Comparison of ENCODE assay signal across 8 cellular contexts in the genomic region with DNA sequence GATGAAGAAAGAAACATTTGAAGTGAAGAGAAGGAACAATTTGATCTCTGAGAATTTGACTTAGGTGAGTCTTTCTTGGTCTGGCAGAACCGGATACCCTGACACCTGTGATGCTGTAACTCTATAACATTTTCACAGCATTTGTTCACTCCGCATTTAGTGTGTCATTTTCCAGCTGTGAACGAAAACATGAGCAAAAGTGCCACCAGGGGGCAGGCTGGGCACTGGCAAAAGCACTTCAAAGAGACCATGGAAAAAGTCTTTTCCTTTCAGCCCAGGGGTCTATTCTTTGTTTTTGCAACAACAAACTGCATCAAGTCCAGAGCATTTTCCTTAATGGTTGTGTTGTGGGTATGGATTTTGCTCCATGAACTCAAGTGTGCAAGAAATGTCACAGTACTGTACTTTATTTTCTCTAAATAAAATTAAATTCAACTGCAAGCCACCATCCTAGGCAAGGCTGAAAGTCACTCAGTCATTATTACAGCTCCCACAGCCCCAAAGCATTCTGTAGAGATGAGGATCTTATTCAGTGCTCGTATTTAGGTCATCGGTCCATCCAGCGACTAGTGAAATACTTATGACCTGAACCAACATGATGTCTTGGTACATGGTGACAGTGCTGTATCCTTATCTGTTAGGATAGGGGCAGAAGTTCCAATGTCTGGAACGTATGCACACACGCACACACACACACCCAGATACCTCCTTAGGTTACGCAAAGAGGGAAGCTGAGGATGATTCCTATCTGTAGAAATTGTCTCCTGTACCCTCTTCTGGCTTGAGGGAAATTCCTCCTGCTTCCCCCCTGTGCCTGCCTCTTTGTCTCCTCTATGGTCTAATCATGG.
DNase-seq lines count a peak whose midpoint lies in the region; ATAC-seq and TF ChIP-seq lines count a peak whose summit lies in the region.

No MANE protein-coding gene starts in this region.

- no peak overlapping the region for H3K4me3 Mint-ChIP-seq in chondrocyte (ENCODE audit: unreplicated experiment)

- H3K27me3 Mint-ChIP-seq in chondrocyte (ENCODE audit: low read depth), result no peaks in the 10 kb centered on the region

- H3K27me3 ChIP-seq in liver (ENCODE audit: control insufficient read depth in 4 of 4, insufficient read depth in 4 of 4, low read length in 3 of 4), result no peaks in the 10 kb centered on the region

- TF ChIP-seq RAD21 in liver (IDR thresholded peaks at IDR 0.05), result peak; percentile 86 to 92

- ATAC-seq in GM21423 (IDR thresholded peaks at IDR 0.05; ENCODE audit: unreplicated experiment), result peak; percentile 60
- no peak for ATAC-seq in GM21390 (IDR thresholded peaks at IDR 0.05; ENCODE audit: unreplicated experiment)

- H3K4me1 Mint-ChIP-seq in chondrocyte (ENCODE audit: low read depth), result peaks cover 13% of the 10 kb centered on the region

- DNase-seq in NCI-H1694 (lab: John Stamatoyannopoulos, UW) (peak; percentile 6), chondrocyte (ENCODE audit: low spot score) (no peak)
- DNase-seq in activated CD4-positive, alpha-beta T cell treated with anti-CD3 and anti-CD28 coated beads for 24 hours (ENCODE audit: low read depth in 2 of 2), result peak; percentile 55 to 68
- peak; percentile 46 to 74 (median 47) for DNase-seq in stimulated activated CD4-positive, alpha-beta T cell treated with anti-CD3 and anti-CD28 coated beads, TNF-alpha, amount 100 ng/mL, for 24 hours (ENCODE audit: low read depth in 3 of 3)

- no peak overlapping the region for H3K4me3 ChIP-seq in liver (ENCODE audit: low read depth in 1 of 3, low read length in 3 of 3)

- H3K27ac ChIP-seq in C4-2B, result no peak overlapping the region
- no peak overlapping the region for H3K27ac ChIP-seq in liver (ENCODE audit: low read depth in 1 of 2, low read length in 2 of 2)

- H3K36me3 ChIP-seq in liver (ENCODE audit: control insufficient read depth in 4 of 4, insufficient read depth in 3 of 4, low read depth in 1 of 4, low read length in 3 of 4), result no peaks in the 10 kb centered on the region

- H3K4me1 ChIP-seq in liver (ENCODE audit: control insufficient read depth in 4 of 4, insufficient read depth in 4 of 4, low read length in 3 of 4), result no peaks in the 10 kb centered on the region

- H3K9me3 Mint-ChIP-seq in chondrocyte (ENCODE audit: low read depth), result no peaks in the 10 kb centered on the region

- no peak overlapping the region for H3K9ac ChIP-seq in liver (ENCODE audit: low read depth in 1 of 2, low read length in 2 of 2)

- no peaks in the 10 kb centered on the region for H3K36me3 Mint-ChIP-seq in chondrocyte (ENCODE audit: low read depth)

- no peak overlapping the region for H3K27ac Mint-ChIP-seq in chondrocyte (ENCODE audit: unreplicated experiment)

- H3K9me3 ChIP-seq in liver (ENCODE audit: control insufficient read depth in 4 of 4, low read length in 3 of 4), result no peaks in the 10 kb centered on the region

- peak; percentile 83 for TF ChIP-seq CTCF in C4-2B (conservative IDR thresholded peaks at IDR 0.05)
- peak; percentile 94 for TF ChIP-seq CTCF in chondrocyte (IDR thresholded peaks at IDR 0.05)
- TF ChIP-seq CTCF in liver (IDR thresholded peaks at IDR 0.05; ENCODE audit: low read depth, low read length, missing input control), result peak; percentile 65

- 54% methylated on average over 9 of the region's 9 CpGs for WGBS in liver

TF ChIP-seq in liver, 16 proteins besides CTCF, POLR2A, EP300 and RAD21:
- TF ChIP-seq YY1 (IDR thresholded peaks at IDR 0.05), result no peak
- TF ChIP-seq RXRA (IDR thresholded peaks at IDR 0.05), result no peak
- TF ChIP-seq FOXA1 (IDR thresholded peaks at IDR 0.05), result no peak
- TF ChIP-seq SP1 (IDR thresholded peaks at IDR 0.05), result no peak
- TF ChIP-seq FOXA2 (IDR thresholded peaks at IDR 0.05), result no peak
- no peak for TF ChIP-seq GABPA (IDR thresholded peaks at IDR 0.05 in 1 of 2, conservative IDR thresholded peaks at IDR 0.05 in 1 of 2)
- no peak for TF ChIP-seq TAF1 (conservative IDR thresholded peaks at IDR 0.05)
- TF ChIP-seq HNF4A (conservative IDR thresholded peaks at IDR 0.05), result no peak
- TF ChIP-seq, protein P1, sequence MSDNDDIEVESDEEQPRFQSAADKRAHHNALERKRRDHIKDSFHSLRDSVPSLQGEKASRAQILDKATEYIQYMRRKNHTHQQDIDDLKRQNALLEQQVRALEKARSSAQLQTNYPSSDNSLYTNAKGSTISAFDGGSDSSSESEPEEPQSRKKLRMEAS (IDR thresholded peaks at IDR 0.05), result no peak
- TF ChIP-seq EGR1 (IDR thresholded peaks at IDR 0.05; ENCODE audit: low read depth in 2 of 2), result no peak
- TF ChIP-seq ATF3 (IDR thresholded peaks at IDR 0.05), result no peak
- TF ChIP-seq JUND (IDR thresholded peaks at IDR 0.05), result no peak
- TF ChIP-seq HNF4G (IDR thresholded peaks at IDR 0.05), result no peak
- TF ChIP-seq, protein P2, sequence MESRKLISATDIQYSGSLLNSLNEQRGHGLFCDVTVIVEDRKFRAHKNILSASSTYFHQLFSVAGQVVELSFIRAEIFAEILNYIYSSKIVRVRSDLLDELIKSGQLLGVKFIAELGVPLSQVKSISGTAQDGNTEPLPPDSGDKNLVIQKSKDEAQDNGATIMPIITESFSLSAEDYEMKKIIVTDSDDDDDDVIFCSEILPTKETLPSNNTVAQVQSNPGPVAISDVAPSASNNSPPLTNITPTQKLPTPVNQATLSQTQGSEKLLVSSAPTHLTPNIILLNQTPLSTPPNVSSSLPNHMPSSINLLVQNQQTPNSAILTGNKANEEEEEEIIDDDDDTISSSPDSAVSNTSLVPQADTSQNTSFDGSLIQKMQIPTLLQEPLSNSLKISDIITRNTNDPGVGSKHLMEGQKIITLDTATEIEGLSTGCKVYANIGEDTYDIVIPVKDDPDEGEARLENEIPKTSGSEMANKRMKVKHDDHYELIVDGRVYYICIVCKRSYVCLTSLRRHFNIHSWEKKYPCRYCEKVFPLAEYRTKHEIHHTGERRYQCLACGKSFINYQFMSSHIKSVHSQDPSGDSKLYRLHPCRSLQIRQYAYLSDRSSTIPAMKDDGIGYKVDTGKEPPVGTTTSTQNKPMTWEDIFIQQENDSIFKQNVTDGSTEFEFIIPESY (IDR thresholded peaks at IDR 0.05), result no peak
- no peak for TF ChIP-seq NR2F2 (IDR thresholded peaks at IDR 0.05)
TF ChIP-seq in liver: peak in this region for 0.
